ENCODE assay signal across 1 cellular context in the genomic region with DNA sequence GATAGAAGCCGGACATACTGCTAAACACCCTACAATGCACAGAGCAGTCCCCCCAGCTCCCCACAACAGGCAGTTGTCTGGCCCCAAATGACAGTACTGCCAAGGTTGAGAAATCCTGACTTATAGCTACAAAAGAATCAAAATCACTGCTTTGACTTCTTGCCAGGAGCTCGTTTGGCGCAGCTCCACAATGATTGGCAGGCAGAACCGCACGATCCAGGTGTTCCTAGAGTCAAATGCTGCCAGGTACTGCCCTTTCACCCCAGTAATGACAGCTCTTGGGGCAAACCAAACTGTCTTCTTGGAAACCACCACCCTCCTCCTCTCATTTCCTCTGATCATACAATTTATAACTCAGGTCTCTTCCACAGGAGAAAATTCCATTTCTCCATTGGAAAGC.
TF ChIP-seq lines count a peak whose summit lies in the region.

No MANE protein-coding gene starts in this region.

TF ChIP-seq in HCT116, 20 proteins besides CTCF, POLR2A, EP300 and RAD21 (continued from another document):
- TF ChIP-seq ZBTB33 (IDR thresholded peaks at IDR 0.05; ENCODE audit: extremely low read depth, insufficient replicate concordance, low read length) (no peak), MAX (IDR thresholded peaks at IDR 0.05) (no peak), SIN3A (IDR thresholded peaks at IDR 0.05; ENCODE audit: low read depth) (no peak), YY1 (IDR thresholded peaks at IDR 0.05; ENCODE audit: extremely low read depth, insufficient replicate concordance, low read depth, low read length) (no peak), EZH2 (IDR thresholded peaks at IDR 0.05) (no peak), EGR1 (IDR thresholded peaks at IDR 0.05; ENCODE audit: low read depth) (no peak), SP1 (IDR thresholded peaks at IDR 0.05; ENCODE audit: low read depth) (no peak), CEBPB (IDR thresholded peaks at IDR 0.05; ENCODE audit: low read depth) (no peak), ZFX (IDR thresholded peaks at IDR 0.05) (no peak), ELF1 (IDR thresholded peaks at IDR 0.05; ENCODE audit: borderline replicate concordance, low read depth) (no peak)
- TF ChIP-seq, protein P1, sequence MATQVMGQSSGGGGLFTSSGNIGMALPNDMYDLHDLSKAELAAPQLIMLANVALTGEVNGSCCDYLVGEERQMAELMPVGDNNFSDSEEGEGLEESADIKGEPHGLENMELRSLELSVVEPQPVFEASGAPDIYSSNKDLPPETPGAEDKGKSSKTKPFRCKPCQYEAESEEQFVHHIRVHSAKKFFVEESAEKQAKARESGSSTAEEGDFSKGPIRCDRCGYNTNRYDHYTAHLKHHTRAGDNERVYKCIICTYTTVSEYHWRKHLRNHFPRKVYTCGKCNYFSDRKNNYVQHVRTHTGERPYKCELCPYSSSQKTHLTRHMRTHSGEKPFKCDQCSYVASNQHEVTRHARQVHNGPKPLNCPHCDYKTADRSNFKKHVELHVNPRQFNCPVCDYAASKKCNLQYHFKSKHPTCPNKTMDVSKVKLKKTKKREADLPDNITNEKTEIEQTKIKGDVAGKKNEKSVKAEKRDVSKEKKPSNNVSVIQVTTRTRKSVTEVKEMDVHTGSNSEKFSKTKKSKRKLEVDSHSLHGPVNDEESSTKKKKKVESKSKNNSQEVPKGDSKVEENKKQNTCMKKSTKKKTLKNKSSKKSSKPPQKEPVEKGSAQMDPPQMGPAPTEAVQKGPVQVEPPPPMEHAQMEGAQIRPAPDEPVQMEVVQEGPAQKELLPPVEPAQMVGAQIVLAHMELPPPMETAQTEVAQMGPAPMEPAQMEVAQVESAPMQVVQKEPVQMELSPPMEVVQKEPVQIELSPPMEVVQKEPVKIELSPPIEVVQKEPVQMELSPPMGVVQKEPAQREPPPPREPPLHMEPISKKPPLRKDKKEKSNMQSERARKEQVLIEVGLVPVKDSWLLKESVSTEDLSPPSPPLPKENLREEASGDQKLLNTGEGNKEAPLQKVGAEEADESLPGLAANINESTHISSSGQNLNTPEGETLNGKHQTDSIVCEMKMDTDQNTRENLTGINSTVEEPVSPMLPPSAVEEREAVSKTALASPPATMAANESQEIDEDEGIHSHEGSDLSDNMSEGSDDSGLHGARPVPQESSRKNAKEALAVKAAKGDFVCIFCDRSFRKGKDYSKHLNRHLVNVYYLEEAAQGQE (IDR thresholded peaks at IDR 0.05; ENCODE audit: low read depth), result no peak
